ENCODE assay signal across 14 cellular contexts in the genomic region with DNA sequence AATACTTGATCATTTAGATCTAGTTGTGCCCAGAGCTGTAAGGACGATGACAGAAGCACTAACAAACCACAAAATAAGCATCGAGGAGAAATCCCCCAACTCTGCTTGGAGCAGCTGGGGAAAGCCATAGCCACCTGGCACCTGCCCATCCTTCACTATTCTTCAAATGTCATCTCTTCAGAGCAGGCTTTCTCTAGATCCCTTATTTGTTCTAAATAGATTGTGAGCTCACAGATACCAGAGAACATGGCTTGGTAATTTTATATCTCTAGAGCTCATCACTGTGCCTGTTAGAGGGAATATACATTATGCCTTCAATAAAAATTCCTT.
"Had no signal": no experiment of that assay in that cellular context is flagged by ENCODE, and none has a peak within 500 bp of the region (broad histone marks: within the 10 kb centered on the region; RNA-seq: fewer than 3 reads in every experiment).

No MANE protein-coding gene starts in this region.

- H3K9me3 ChIP-seq: psoas muscle, right lobe of liver had no signal

- H3K36me3 ChIP-seq: right lobe of liver had no signal

- H3K4me1 ChIP-seq: psoas muscle had no signal

- DNase-seq: activated CD4-positive, alpha-beta T cell treated with anti-CD3 and anti-CD28 coated beads for 48 hours; activated CD8-positive, alpha-beta memory T cell treated with anti-CD3 and anti-CD28 coated beads, Interleukin-2, amount 50 U/mL, for 48 hours; activated CD8-positive, alpha-beta T cell treated with anti-CD3 and anti-CD28 coated beads, Interleukin-2, amount 10 ng/mL, durations not matched to agents 7 days and 5 days; activated naive CD4-positive, alpha-beta T cell; aorta; dorsolateral prefrontal cortex; head of caudate nucleus; mammary epithelial cell; naive thymus-derived CD4-positive, alpha-beta T cell; occipital lobe; right lobe of liver; stimulated activated CD4-positive, alpha-beta T cell treated with anti-CD3 and anti-CD28 coated beads, Interleukin-2, amount 100 ng/mL, for 24 hours; stimulated activated naive CD8-positive, alpha-beta T cell treated with anti-CD3 and anti-CD28 coated beads, Interleukin-15, Interleukin-2, amounts not matched to agents 100 U/mL and 50 U/mL, for 24 hours had no signal

- H3K4me3 ChIP-seq: dorsolateral prefrontal cortex, psoas muscle, right lobe of liver had no signal

- H3K27me3 ChIP-seq: dorsolateral prefrontal cortex, right lobe of liver had no signal
